ENCODE assay signal across 1 cellular context in genomic region chr20:50308166-50308512, GRCh38.
A peak's percentile ranks its signal among the peaks of the same experiment; 100 is the strongest.
TF ChIP-seq lines count a peak whose summit lies in the region.

No MANE protein-coding gene starts in this region.

TF ChIP-seq in HepG2, 621 proteins besides CTCF, POLR2A, EP300 and RAD21 (continued from another document and continues in another):
- TF ChIP-seq ZHX1 (CRISPR knock-in tag; IDR thresholded peaks at IDR 0.05; ENCODE audit: low read depth) (no peak), ZNF558 (CRISPR knock-in tag; IDR thresholded peaks at IDR 0.05; ENCODE audit: borderline replicate concordance) (no peak), CCDC6 (CRISPR knock-in tag; IDR thresholded peaks at IDR 0.05) (0 out of 2 replicates have a peak, but pooled peaks have one; percentile 53), ZNF674 (CRISPR knock-in tag; IDR thresholded peaks at IDR 0.05; ENCODE audit: low read depth) (no peak), XBP1 (CRISPR knock-in tag; IDR thresholded peaks at IDR 0.05) (no peak), POGZ (CRISPR knock-in tag; IDR thresholded peaks at IDR 0.05) (no peak), ZSCAN21 (CRISPR knock-in tag; IDR thresholded peaks at IDR 0.05; ENCODE audit: borderline replicate concordance) (no peak), PPARG (CRISPR knock-in tag; conservative IDR thresholded peaks at IDR 0.05) (peak; percentile 42; the same call in 1 of the 2 replicates), ZNF143 (CRISPR knock-in tag; IDR thresholded peaks at IDR 0.05) (no peak), ZNF263 (CRISPR knock-in tag; IDR thresholded peaks at IDR 0.05) (no peak), SKIL (CRISPR knock-in tag; IDR thresholded peaks at IDR 0.05; ENCODE audit: borderline replicate concordance) (no peak), TEAD2 (CRISPR knock-in tag; IDR thresholded peaks at IDR 0.05) (no peak), KDM2A (CRISPR knock-in tag; IDR thresholded peaks at IDR 0.05; ENCODE audit: borderline replicate concordance, low read depth) (no peak), THAP7 (CRISPR knock-in tag; IDR thresholded peaks at IDR 0.05) (no peak), BRCA1 (CRISPR knock-in tag; IDR thresholded peaks at IDR 0.05) (peak; percentile 15; the same call in 1 of the 2 replicates), SMARCC2 (IDR thresholded peaks at IDR 0.05) (no peak), ZNF432 (CRISPR knock-in tag; IDR thresholded peaks at IDR 0.05; ENCODE audit: borderline replicate concordance) (no peak), ATF2 (CRISPR knock-in tag; IDR thresholded peaks at IDR 0.05) (no peak), TP53 (CRISPR knock-in tag; conservative IDR thresholded peaks at IDR 0.05) (no peak), KLF13 (CRISPR knock-in tag; IDR thresholded peaks at IDR 0.05) (no peak), JARID2 (CRISPR knock-in tag; IDR thresholded peaks at IDR 0.05; ENCODE audit: insufficient replicate concordance) (no peak), ZNF704 (CRISPR knock-in tag; IDR thresholded peaks at IDR 0.05; ENCODE audit: borderline replicate concordance) (no peak), HBP1 (CRISPR knock-in tag; IDR thresholded peaks at IDR 0.05; ENCODE audit: low read depth) (no peak), ZNF10 (CRISPR knock-in tag; IDR thresholded peaks at IDR 0.05; ENCODE audit: borderline replicate concordance, low read depth) (no peak), ZNF607 (CRISPR knock-in tag; IDR thresholded peaks at IDR 0.05; ENCODE audit: borderline replicate concordance) (no peak), FOXP4 (CRISPR knock-in tag; IDR thresholded peaks at IDR 0.05) (0 out of 2 replicates have a peak, but pooled peaks have one; percentile 9), ZNF563 (CRISPR knock-in tag; IDR thresholded peaks at IDR 0.05) (no peak), ZNF276 (CRISPR knock-in tag; IDR thresholded peaks at IDR 0.05; ENCODE audit: low read depth) (no peak), KAT2B (IDR thresholded peaks at IDR 0.05; ENCODE audit: borderline replicate concordance, low read depth, low read length) (no peak), BRF2 (CRISPR knock-in tag; IDR thresholded peaks at IDR 0.05) (no peak), FOXA1 (IDR thresholded peaks at IDR 0.05) (no peak), FOXA1 (CRISPR knock-in tag; IDR thresholded peaks at IDR 0.05) (peak; percentile 82), MIER2 (CRISPR knock-in tag; IDR thresholded peaks at IDR 0.05) (no peak), SIX4 (CRISPR knock-in tag; IDR thresholded peaks at IDR 0.05) (no peak), NRL (CRISPR knock-in tag; IDR thresholded peaks at IDR 0.05; ENCODE audit: borderline replicate concordance) (no peak), FIP1L1 (IDR thresholded peaks at IDR 0.05; ENCODE audit: borderline replicate concordance, insufficient read depth, low read depth, low read length) (0 out of 2 replicates have a peak, but pooled peaks have one; percentile 0), TSC22D2 (CRISPR knock-in tag; IDR thresholded peaks at IDR 0.05; ENCODE audit: borderline replicate concordance) (peak; percentile 14; the same call in 1 of the 2 replicates), ZNF251 (CRISPR knock-in tag; IDR thresholded peaks at IDR 0.05) (no peak), E2F5 (CRISPR knock-in tag; conservative IDR thresholded peaks at IDR 0.05) (no peak), ARNTL (CRISPR knock-in tag; IDR thresholded peaks at IDR 0.05) (no peak), TEAD3 (CRISPR knock-in tag; optimal IDR thresholded peaks at IDR 0.05; ENCODE audit: borderline replicate concordance) (no peak), ZNF740 (CRISPR knock-in tag; IDR thresholded peaks at IDR 0.05) (no peak), TFDP2 (CRISPR knock-in tag; IDR thresholded peaks at IDR 0.05) (peak; percentile 12; the same call in 1 of the 2 replicates), ZNF3 (CRISPR knock-in tag; IDR thresholded peaks at IDR 0.05) (0 out of 2 replicates have a peak, but pooled peaks have one; percentile 34), SRF (IDR thresholded peaks at IDR 0.05; ENCODE audit: low read depth, low read length) (no peak)
